In the genomic region with DNA sequence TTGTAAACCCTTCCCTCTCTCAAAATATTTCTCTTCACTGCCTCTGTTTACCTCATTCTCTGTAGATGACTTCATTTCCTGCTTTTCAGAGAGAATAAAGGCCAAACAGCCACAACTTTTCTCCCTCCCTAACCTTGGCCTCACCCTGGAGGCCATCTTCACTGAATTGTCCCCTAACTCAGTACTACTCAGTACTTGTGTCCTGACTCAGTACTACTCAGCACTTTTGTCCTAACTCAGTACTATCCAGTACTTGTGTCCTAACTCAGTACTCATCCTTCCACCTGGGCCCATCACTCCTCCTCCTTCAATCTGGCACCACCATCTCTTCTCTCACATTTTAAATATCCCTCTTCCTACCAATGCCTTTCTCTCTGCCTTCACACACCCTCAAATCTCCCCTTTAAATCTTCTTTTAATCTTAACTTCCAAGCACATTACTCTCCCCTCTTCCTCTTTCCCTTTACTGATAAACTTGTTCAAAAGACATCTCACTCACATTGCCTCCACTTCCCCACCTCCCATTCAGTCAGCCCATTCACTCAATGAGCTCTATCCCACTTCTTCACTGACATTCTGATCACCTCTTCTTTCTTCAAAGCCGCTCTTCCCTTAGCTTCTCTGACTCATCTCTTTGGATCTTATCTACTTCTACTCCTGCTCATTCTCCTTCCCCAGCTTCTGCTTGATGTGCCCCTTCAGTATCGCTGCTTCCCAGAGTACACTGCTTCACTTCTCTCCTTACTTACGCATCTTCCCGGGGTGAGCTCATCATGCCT, we compare ENCODE assay signal across 22 cellular contexts.
"Had no signal": no experiment of that assay in that cellular context is flagged by ENCODE, and none has a peak within 500 bp of the region (broad histone marks: within the 10 kb centered on the region; RNA-seq: fewer than 3 reads in every experiment).

No MANE protein-coding gene starts in this region.

- DNase-seq: activated CD4-positive, alpha-beta T cell treated with anti-CD3 and anti-CD28 coated beads, Interleukin-2, amount 50 U/mL, for 48 hours; activated naive CD4-positive, alpha-beta T cell treated with Interleukin-2 at 50 U/mL for 16 hours; activated naive CD8-positive, alpha-beta T cell treated with anti-CD3 and anti-CD28 coated beads, Interleukin-2, amount 10 ng/mL, durations not matched to agents 7 days and 5 days; anterior cingulate cortex; foreskin melanocyte; glutamatergic neuron; hypothalamus; kidney; left ventricle myocardium inferior; mammary epithelial cell; nephron progenitor cell; retina; stimulated activated CD4-positive, alpha-beta T cell treated with anti-CD3 and anti-CD28 coated beads, Interleukin-12 subunit alpha, Interleukin-12 subunit beta, amount 100 ng/mL, for 4 hours; stimulated activated CD4-positive, alpha-beta T cell treated with anti-CD3 and anti-CD28 coated beads, Interleukin-1b, Interleukin-23, amount 100 ng/mL, for 48 hours; stimulated activated CD8-positive, alpha-beta memory T cell treated with anti-CD3 and anti-CD28 coated beads, Interleukin-4, amount 100 ng/mL, for 48 hours; stimulated activated naive CD4-positive, alpha-beta T cell; uterus had no signal

- H3K27me3 Mint-ChIP-seq: activated naive CD8-positive, alpha-beta T cell treated with anti-CD3 and anti-CD28 coated beads, Interleukin-2, amount 10 ng/mL, durations not matched to agents 7 days and 5 days; brain; central memory CD8-positive, alpha-beta T cell had no signal

- H3K36me3 Mint-ChIP-seq: activated naive CD8-positive, alpha-beta T cell treated with anti-CD3 and anti-CD28 coated beads, Interleukin-2, amount 10 ng/mL, durations not matched to agents 7 days and 5 days; brain had no signal

- H3K36me3 ChIP-seq: left ventricle myocardium inferior, tibial nerve, uterus had no signal

- H3K9me3 Mint-ChIP-seq: activated naive CD8-positive, alpha-beta T cell treated with anti-CD3 and anti-CD28 coated beads, Interleukin-2, amount 10 ng/mL, durations not matched to agents 7 days and 5 days; central memory CD8-positive, alpha-beta T cell; nephron progenitor cell had no signal

- H3K4me3 Mint-ChIP-seq: activated naive CD8-positive, alpha-beta T cell treated with anti-CD3 and anti-CD28 coated beads, Interleukin-2, amount 10 ng/mL, durations not matched to agents 7 days and 5 days; brain; central memory CD8-positive, alpha-beta T cell; nephron progenitor cell had no signal

- H3K4me3 ChIP-seq: coronary artery, left ventricle myocardium inferior, tibial nerve, uterus had no signal

- H3K9me3 ChIP-seq: tibial nerve, uterus had no signal

- H3K27ac ChIP-seq: coronary artery, left ventricle myocardium inferior, tibial nerve, uterus had no signal

- H3K4me1 ChIP-seq: uterus had no signal

- FAIRE-seq: endometrium, kidney had no signal

- H3K27me3 ChIP-seq: uterus had no signal

- H3K27ac Mint-ChIP-seq: activated naive CD8-positive, alpha-beta T cell treated with anti-CD3 and anti-CD28 coated beads, Interleukin-2, amount 10 ng/mL, durations not matched to agents 7 days and 5 days; brain; nephron progenitor cell had no signal

- H3K4me1 Mint-ChIP-seq: activated naive CD8-positive, alpha-beta T cell treated with anti-CD3 and anti-CD28 coated beads, Interleukin-2, amount 10 ng/mL, durations not matched to agents 7 days and 5 days; brain; central memory CD8-positive, alpha-beta T cell; nephron progenitor cell had no signal
